In genomic region chr1:181345146-181345545, GRCh38 we compare ENCODE assay signal across 16 cellular contexts.
DNase-seq lines count a peak whose midpoint lies in the region; ATAC-seq and TF ChIP-seq lines count a peak whose summit lies in the region.
"Had no signal": no experiment of that assay in that cellular context is flagged by ENCODE, and none has a peak within 500 bp of the region (broad histone marks: within the 10 kb centered on the region; RNA-seq: fewer than 3 reads in every experiment).

No MANE protein-coding gene starts in this region.

- no peaks in the 10 kb centered on the region for H3K79me2 ChIP-seq in neural cell (replicated peaks; ENCODE audit: insufficient read depth, low read length)

- no peak for TF ChIP-seq CTCF in body of pancreas (IDR thresholded peaks at IDR 0.05)
- TF ChIP-seq CTCF in neural cell (IDR thresholded peaks at IDR 0.05; ENCODE audit: poor library complexity, severe bottlenecking) = no peak
- TF ChIP-seq CTCF in MCF 10A (IDR thresholded peaks at IDR 0.05; ENCODE audit: unreplicated experiment) = no peak

- CTCF ChIA-PET in MCF 10A (lab: Yijun Ruan, JAX) = interaction anchor here (0.7 to 1.5 kb wide), 3 partner anchors 78 to 155 kb away, joined by 3 to 6 read pairs (median 6); no protein-coding TSS in a partner anchor

- peaks cover 6% of the 10 kb centered on the region for H3K4me1 Mint-ChIP-seq in MCF 10A (ENCODE audit: insufficient read depth, unreplicated experiment)

- H3F3A ChIP-seq in neural cell (ENCODE audit: insufficient read depth, low read length, poor library complexity, severe bottlenecking) = peaks cover 13% of the 10 kb centered on the region

- TF ChIP-seq POLR2A in body of pancreas (IDR thresholded peaks at IDR 0.05) = no peak

- H3K9me3 ChIP-seq in body of pancreas (no peaks in the 10 kb centered on the region), neural cell (ENCODE audit: low read length) (no peaks in the 10 kb centered on the region)
- H3K9me3 ChIP-seq: BLaER1 had no signal

- no peak overlapping the region for H3K27ac Mint-ChIP-seq in MCF 10A (ENCODE audit: low read depth, unreplicated experiment)
- H3K27ac Mint-ChIP-seq: GM23338, H9, IgD-negative memory B cell had no signal

- H3K27me3 ChIP-seq in body of pancreas = no peaks in the 10 kb centered on the region
- no peaks in the 10 kb centered on the region for H3K27me3 ChIP-seq in neural cell (ENCODE audit: insufficient read depth, low read depth, low read length)
- H3K27me3 ChIP-seq: BLaER1 had no signal

- peak overlapping the region; percentile 36 for H3K4me2 ChIP-seq in neural cell (ENCODE audit: low read length)
- H3K4me2 ChIP-seq: GM23338 had no signal

- no peaks in the 10 kb centered on the region for H4K20me1 ChIP-seq in neural cell (ENCODE audit: insufficient read depth)
- H4K20me1 ChIP-seq: BLaER1 had no signal

- peak; percentile 95 for TF ChIP-seq EP300 in neural cell (conservative IDR thresholded peaks at IDR 0.05; ENCODE audit: poor library complexity, severe bottlenecking)

- no peak overlapping the region for H3K4me3 ChIP-seq in body of pancreas
- peak overlapping the region; percentile 53 for H3K4me3 ChIP-seq in neural cell (ENCODE audit: low read length)
- H3K4me3 ChIP-seq: BLaER1, GM12878, GM23338 had no signal

- BruUV-seq in MCF 10A (replicated peaks; lab: Mats Ljungman, UMichigan) = no TSS peak

- peaks cover 11% of the 10 kb centered on the region for H3K9me3 Mint-ChIP-seq in MCF 10A (ENCODE audit: unreplicated experiment)
- H3K9me3 Mint-ChIP-seq: GM23338, H9 had no signal

- intact Hi-C loops in body of pancreas (cut with DNase I) (no loop called here), MCF 10A (cut with micrococcal nuclease) (no loop called here)

- no peak overlapping the region for H3K4me3 Mint-ChIP-seq in MCF 10A (ENCODE audit: unreplicated experiment)
- H3K4me3 Mint-ChIP-seq: GM23338, H9, IgD-negative memory B cell had no signal

- H3K36me3 ChIP-seq in body of pancreas (replicated peaks in 1 of 2; ENCODE audit: insufficient read depth in 1 of 2, low read depth in 2 of 2) (no peaks in the 10 kb centered on the region), neural cell (ENCODE audit: insufficient read depth, low read length) (no peaks in the 10 kb centered on the region)
- H3K36me3 ChIP-seq: BLaER1 had no signal

- peak; percentile 30 for ATAC-seq in body of pancreas
- no peak for ATAC-seq in GM18867 (IDR thresholded peaks at IDR 0.05; ENCODE audit: unreplicated experiment)
- no peak for ATAC-seq in HG02571 (IDR thresholded peaks at IDR 0.05; ENCODE audit: unreplicated experiment)
- ATAC-seq: GM12878, GM23338 had no signal

- H3K4me1 ChIP-seq in body of pancreas = no peaks in the 10 kb centered on the region

- POLR2A ChIA-PET in MCF 10A (lab: Yijun Ruan, JAX) = interaction anchor here (0.6 to 1.4 kb wide), 3 partner anchors 25 to 121 kb away, joined by 3 to 4 read pairs (median 3); no protein-coding TSS in a partner anchor

- no peak overlapping the region for H3K27ac ChIP-seq in body of pancreas
- peak overlapping the region; percentile 98 for H3K27ac ChIP-seq in neural cell (ENCODE audit: low read length)
- H3K27ac ChIP-seq: BLaER1 had no signal

- peak overlapping the region; percentile 73 for H3K9ac ChIP-seq in neural cell (ENCODE audit: low read length)
- H3K9ac ChIP-seq: BLaER1 had no signal

- no peaks in the 10 kb centered on the region for H3K9me2 ChIP-seq in neural cell (ENCODE audit: insufficient read depth, low read length)

- no peaks in the 10 kb centered on the region for H3K27me3 Mint-ChIP-seq in MCF 10A (ENCODE audit: insufficient read depth, unreplicated experiment)

- peaks cover 5% of the 10 kb centered on the region for H3K36me3 Mint-ChIP-seq in MCF 10A (ENCODE audit: insufficient read depth, unreplicated experiment)
- H3K36me3 Mint-ChIP-seq: IgD-negative memory B cell had no signal

- H2AFZ ChIP-seq in neural cell (ENCODE audit: low read depth, low read length) = peak overlapping the region; percentile 53
- H2AFZ ChIP-seq: GM23338 had no signal

- 32 to 65% methylated on average over 4 to 6 of the region's 6 CpGs for WGBS in body of pancreas, 2 donors

- TF ChIP-seq RAD21 in neural cell (conservative IDR thresholded peaks at IDR 0.05) = peak; percentile 55

- DNase-seq in NCI-H2227 (lab: John Stamatoyannopoulos, UW; ENCODE audit: unreplicated experiment) = peak; percentile 51
- DNase-seq in NCI-H2227 treated with DMSO at 0.1 percent for 48 hours (lab: John Stamatoyannopoulos, UW) = no peak
- peak; percentile 38 for DNase-seq in ELF-1 (ENCODE audit: low read depth, low spot score)
- DNase-seq in body of pancreas = no peak
- no peak for DNase-seq in MCF 10A (ENCODE audit: unreplicated experiment)
- DNase-seq: 8988T, AML-193, DMS53 had no signal

TF ChIP-seq in neural cell, 6 proteins besides CTCF, POLR2A, EP300 and RAD21:
- TF ChIP-seq, protein P1, sequence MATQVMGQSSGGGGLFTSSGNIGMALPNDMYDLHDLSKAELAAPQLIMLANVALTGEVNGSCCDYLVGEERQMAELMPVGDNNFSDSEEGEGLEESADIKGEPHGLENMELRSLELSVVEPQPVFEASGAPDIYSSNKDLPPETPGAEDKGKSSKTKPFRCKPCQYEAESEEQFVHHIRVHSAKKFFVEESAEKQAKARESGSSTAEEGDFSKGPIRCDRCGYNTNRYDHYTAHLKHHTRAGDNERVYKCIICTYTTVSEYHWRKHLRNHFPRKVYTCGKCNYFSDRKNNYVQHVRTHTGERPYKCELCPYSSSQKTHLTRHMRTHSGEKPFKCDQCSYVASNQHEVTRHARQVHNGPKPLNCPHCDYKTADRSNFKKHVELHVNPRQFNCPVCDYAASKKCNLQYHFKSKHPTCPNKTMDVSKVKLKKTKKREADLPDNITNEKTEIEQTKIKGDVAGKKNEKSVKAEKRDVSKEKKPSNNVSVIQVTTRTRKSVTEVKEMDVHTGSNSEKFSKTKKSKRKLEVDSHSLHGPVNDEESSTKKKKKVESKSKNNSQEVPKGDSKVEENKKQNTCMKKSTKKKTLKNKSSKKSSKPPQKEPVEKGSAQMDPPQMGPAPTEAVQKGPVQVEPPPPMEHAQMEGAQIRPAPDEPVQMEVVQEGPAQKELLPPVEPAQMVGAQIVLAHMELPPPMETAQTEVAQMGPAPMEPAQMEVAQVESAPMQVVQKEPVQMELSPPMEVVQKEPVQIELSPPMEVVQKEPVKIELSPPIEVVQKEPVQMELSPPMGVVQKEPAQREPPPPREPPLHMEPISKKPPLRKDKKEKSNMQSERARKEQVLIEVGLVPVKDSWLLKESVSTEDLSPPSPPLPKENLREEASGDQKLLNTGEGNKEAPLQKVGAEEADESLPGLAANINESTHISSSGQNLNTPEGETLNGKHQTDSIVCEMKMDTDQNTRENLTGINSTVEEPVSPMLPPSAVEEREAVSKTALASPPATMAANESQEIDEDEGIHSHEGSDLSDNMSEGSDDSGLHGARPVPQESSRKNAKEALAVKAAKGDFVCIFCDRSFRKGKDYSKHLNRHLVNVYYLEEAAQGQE (IDR thresholded peaks at IDR 0.05; ENCODE audit: borderline replicate concordance) = peak; percentile 76
- TF ChIP-seq TAF1 (IDR thresholded peaks at IDR 0.05; ENCODE audit: low read depth) (no peak), SMC3 (conservative IDR thresholded peaks at IDR 0.05; ENCODE audit: poor library complexity) (peak; percentile 47), MXI1 (conservative IDR thresholded peaks at IDR 0.05; ENCODE audit: poor library complexity, severe bottlenecking) (peak; percentile 59), POLR2AphosphoS5 (IDR thresholded peaks at IDR 0.05) (peak; percentile 87), EZH2 (IDR thresholded peaks at IDR 0.05; ENCODE audit: borderline replicate concordance, insufficient read depth, low read length, poor library complexity, severe bottlenecking) (no peak)

Comparison
In these comparisons a context has a peak if more than half of its experiments do, and no peak if none do; other contexts are left out.
1. DNase-seq: peak in NCI-H2227 (single experiment) and ELF-1 (single experiment); none in NCI-H2227 treated with DMSO at 0.1 percent for 48 hours (single experiment), body of pancreas (0 of 4) and MCF 10A (single experiment).